ENCODE assay signal across 1 cellular context in genomic region chr12:26744697-26745440, GRCh38.
TF ChIP-seq lines count a peak whose summit lies in the region.

No MANE protein-coding gene starts in this region.

TF ChIP-seq in HepG2, 621 proteins besides CTCF, POLR2A, EP300 and RAD21 (continued from another document and continues in another):
- TF ChIP-seq TOE1 (CRISPR knock-in tag; IDR thresholded peaks at IDR 0.05), result peak; percentile 81; the same call in 1 of the 2 replicates
- TF ChIP-seq RNF219 (CRISPR knock-in tag; IDR thresholded peaks at IDR 0.05), result no peak
- peak; percentile 69; the same call in 1 of the 2 replicates for TF ChIP-seq MEIS1 (CRISPR knock-in tag; IDR thresholded peaks at IDR 0.05; ENCODE audit: borderline replicate concordance)
- 0 out of 2 replicates have a peak, but pooled peaks have one; percentile 76 for TF ChIP-seq ZNF800 (CRISPR knock-in tag; IDR thresholded peaks at IDR 0.05)
- peak; percentile 94 for TF ChIP-seq TBX2 (CRISPR knock-in tag; IDR thresholded peaks at IDR 0.05; ENCODE audit: borderline replicate concordance)
- peak; percentile 76 for TF ChIP-seq ZNF792 (CRISPR knock-in tag; IDR thresholded peaks at IDR 0.05)
- TF ChIP-seq GATAD2A (CRISPR knock-in tag; IDR thresholded peaks at IDR 0.05), result peak; percentile 98
- TF ChIP-seq ZFX (CRISPR knock-in tag; IDR thresholded peaks at IDR 0.05; ENCODE audit: low read depth), result no peak
- peak; percentile 93 for TF ChIP-seq CBFB (CRISPR knock-in tag; IDR thresholded peaks at IDR 0.05)
- peak; percentile 33; the same call in 1 of the 2 replicates for TF ChIP-seq GZF1 (CRISPR knock-in tag; IDR thresholded peaks at IDR 0.05)
- TF ChIP-seq MAX (IDR thresholded peaks at IDR 0.05), result peak; percentile 61; the same call in 1 of the 2 replicates
- TF ChIP-seq RARA (CRISPR knock-in tag; IDR thresholded peaks at IDR 0.05), result peak; percentile 97
- peak; percentile 46; the same call in 1 of the 3 replicates for TF ChIP-seq MXI1 (IDR thresholded peaks at IDR 0.05; ENCODE audit: borderline replicate concordance, low read depth, low read length)
- TF ChIP-seq, protein P1, sequence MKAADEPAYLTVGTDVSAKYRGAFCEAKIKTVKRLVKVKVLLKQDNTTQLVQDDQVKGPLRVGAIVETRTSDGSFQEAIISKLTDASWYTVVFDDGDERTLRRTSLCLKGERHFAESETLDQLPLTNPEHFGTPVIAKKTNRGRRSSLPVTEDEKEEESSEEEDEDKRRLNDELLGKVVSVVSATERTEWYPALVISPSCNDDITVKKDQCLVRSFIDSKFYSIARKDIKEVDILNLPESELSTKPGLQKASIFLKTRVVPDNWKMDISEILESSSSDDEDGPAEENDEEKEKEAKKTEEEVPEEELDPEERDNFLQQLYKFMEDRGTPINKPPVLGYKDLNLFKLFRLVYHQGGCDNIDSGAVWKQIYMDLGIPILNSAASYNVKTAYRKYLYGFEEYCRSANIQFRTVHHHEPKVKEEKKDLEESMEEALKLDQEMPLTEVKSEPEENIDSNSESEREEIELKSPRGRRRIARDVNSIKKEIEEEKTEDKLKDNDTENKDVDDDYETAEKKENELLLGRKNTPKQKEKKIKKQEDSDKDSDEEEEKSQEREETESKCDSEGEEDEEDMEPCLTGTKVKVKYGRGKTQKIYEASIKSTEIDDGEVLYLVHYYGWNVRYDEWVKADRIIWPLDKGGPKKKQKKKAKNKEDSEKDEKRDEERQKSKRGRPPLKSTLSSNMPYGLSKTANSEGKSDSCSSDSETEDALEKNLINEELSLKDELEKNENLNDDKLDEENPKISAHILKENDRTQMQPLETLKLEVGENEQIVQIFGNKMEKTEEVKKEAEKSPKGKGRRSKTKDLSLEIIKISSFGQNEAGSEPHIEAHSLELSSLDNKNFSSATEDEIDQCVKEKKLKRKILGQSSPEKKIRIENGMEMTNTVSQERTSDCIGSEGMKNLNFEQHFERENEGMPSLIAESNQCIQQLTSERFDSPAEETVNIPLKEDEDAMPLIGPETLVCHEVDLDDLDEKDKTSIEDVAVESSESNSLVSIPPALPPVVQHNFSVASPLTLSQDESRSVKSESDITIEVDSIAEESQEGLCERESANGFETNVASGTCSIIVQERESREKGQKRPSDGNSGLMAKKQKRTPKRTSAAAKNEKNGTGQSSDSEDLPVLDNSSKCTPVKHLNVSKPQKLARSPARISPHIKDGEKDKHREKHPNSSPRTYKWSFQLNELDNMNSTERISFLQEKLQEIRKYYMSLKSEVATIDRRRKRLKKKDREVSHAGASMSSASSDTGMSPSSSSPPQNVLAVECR (CRISPR knock-in tag; IDR thresholded peaks at IDR 0.05; ENCODE audit: borderline replicate concordance), result peak; percentile 25; the same call in 1 of the 2 replicates
- TF ChIP-seq, protein P2, sequence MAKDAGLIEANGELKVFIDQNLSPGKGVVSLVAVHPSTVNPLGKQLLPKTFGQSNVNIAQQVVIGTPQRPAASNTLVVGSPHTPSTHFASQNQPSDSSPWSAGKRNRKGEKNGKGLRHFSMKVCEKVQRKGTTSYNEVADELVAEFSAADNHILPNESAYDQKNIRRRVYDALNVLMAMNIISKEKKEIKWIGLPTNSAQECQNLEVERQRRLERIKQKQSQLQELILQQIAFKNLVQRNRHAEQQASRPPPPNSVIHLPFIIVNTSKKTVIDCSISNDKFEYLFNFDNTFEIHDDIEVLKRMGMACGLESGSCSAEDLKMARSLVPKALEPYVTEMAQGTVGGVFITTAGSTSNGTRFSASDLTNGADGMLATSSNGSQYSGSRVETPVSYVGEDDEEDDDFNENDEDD (CRISPR knock-in tag; IDR thresholded peaks at IDR 0.05; ENCODE audit: borderline replicate concordance), result peak; percentile 34; the same call in 1 of the 2 replicates
- TF ChIP-seq THAP8 (CRISPR knock-in tag; IDR thresholded peaks at IDR 0.05; ENCODE audit: borderline replicate concordance), result no peak
- peak; percentile 43; the same call in 1 of the 2 replicates for TF ChIP-seq SNAI1 (CRISPR knock-in tag; IDR thresholded peaks at IDR 0.05; ENCODE audit: borderline replicate concordance)
- no peak for TF ChIP-seq HOXA7 (CRISPR knock-in tag; IDR thresholded peaks at IDR 0.05)
- TF ChIP-seq RFXAP (CRISPR knock-in tag; IDR thresholded peaks at IDR 0.05; ENCODE audit: borderline replicate concordance), result peak; percentile 77; the same call in 1 of the 2 replicates
- TF ChIP-seq, protein P3, sequence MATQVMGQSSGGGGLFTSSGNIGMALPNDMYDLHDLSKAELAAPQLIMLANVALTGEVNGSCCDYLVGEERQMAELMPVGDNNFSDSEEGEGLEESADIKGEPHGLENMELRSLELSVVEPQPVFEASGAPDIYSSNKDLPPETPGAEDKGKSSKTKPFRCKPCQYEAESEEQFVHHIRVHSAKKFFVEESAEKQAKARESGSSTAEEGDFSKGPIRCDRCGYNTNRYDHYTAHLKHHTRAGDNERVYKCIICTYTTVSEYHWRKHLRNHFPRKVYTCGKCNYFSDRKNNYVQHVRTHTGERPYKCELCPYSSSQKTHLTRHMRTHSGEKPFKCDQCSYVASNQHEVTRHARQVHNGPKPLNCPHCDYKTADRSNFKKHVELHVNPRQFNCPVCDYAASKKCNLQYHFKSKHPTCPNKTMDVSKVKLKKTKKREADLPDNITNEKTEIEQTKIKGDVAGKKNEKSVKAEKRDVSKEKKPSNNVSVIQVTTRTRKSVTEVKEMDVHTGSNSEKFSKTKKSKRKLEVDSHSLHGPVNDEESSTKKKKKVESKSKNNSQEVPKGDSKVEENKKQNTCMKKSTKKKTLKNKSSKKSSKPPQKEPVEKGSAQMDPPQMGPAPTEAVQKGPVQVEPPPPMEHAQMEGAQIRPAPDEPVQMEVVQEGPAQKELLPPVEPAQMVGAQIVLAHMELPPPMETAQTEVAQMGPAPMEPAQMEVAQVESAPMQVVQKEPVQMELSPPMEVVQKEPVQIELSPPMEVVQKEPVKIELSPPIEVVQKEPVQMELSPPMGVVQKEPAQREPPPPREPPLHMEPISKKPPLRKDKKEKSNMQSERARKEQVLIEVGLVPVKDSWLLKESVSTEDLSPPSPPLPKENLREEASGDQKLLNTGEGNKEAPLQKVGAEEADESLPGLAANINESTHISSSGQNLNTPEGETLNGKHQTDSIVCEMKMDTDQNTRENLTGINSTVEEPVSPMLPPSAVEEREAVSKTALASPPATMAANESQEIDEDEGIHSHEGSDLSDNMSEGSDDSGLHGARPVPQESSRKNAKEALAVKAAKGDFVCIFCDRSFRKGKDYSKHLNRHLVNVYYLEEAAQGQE (IDR thresholded peaks at IDR 0.05; ENCODE audit: borderline replicate concordance in 1 of 2, low read depth in 1 of 2, low read length in 2 of 2), result peak in 1 of 2 experiments; percentile 76; a peak in 2 of 4 replicates
- TF ChIP-seq, protein P4, sequence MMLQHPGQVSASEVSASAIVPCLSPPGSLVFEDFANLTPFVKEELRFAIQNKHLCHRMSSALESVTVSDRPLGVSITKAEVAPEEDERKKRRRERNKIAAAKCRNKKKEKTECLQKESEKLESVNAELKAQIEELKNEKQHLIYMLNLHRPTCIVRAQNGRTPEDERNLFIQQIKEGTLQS (CRISPR knock-in tag; IDR thresholded peaks at IDR 0.05), result peak; percentile 42; the same call in 1 of the 2 replicates
- no peak for TF ChIP-seq MTA3 (CRISPR knock-in tag; IDR thresholded peaks at IDR 0.05)
- TF ChIP-seq SPEN (CRISPR knock-in tag; IDR thresholded peaks at IDR 0.05; ENCODE audit: low read depth), result peak; percentile 48; the same call in 1 of the 2 replicates
- peak; percentile 98 for TF ChIP-seq PITX1 (CRISPR knock-in tag; IDR thresholded peaks at IDR 0.05)
- peak; percentile 31; the same call in 1 of the 2 replicates for TF ChIP-seq MYC (CRISPR knock-in tag; IDR thresholded peaks at IDR 0.05; ENCODE audit: borderline replicate concordance)
- peak; percentile 62 for TF ChIP-seq THAP11 (CRISPR knock-in tag; IDR thresholded peaks at IDR 0.05)
- peak; percentile 85; the same call in 1 of the 2 replicates for TF ChIP-seq HOXD1 (CRISPR knock-in tag; IDR thresholded peaks at IDR 0.05)
- TF ChIP-seq ERF (CRISPR knock-in tag; IDR thresholded peaks at IDR 0.05), result peak; percentile 83; the same call in 1 of the 2 replicates
- 0 out of 2 replicates have a peak, but pooled peaks have one; percentile 41 for TF ChIP-seq ZFP90 (CRISPR knock-in tag; IDR thresholded peaks at IDR 0.05; ENCODE audit: borderline replicate concordance)
- TF ChIP-seq HMGA1 (CRISPR knock-in tag; conservative IDR thresholded peaks at IDR 0.05), result no peak
- peak; percentile 25; the same call in 1 of the 2 replicates for TF ChIP-seq ELF1 (CRISPR knock-in tag; IDR thresholded peaks at IDR 0.05)
- TF ChIP-seq ZNF282 (IDR thresholded peaks at IDR 0.05; ENCODE audit: partially characterized antibody), result no peak
- peak; percentile 88 for TF ChIP-seq CBX5 (CRISPR knock-in tag; IDR thresholded peaks at IDR 0.05; ENCODE audit: borderline replicate concordance)
- TF ChIP-seq KDM4B (CRISPR knock-in tag; IDR thresholded peaks at IDR 0.05), result peak; percentile 68; the same call in 1 of the 2 replicates
- TF ChIP-seq ZFP36L1 (CRISPR knock-in tag; IDR thresholded peaks at IDR 0.05), result 0 out of 2 replicates have a peak, but pooled peaks have one; percentile 51
- peak; percentile 97 for TF ChIP-seq FOXJ3 (CRISPR knock-in tag; IDR thresholded peaks at IDR 0.05; ENCODE audit: borderline replicate concordance)
- TF ChIP-seq ASH2L (IDR thresholded peaks at IDR 0.05; ENCODE audit: insufficient read length, low read depth, low read length), result peak; percentile 77
- no peak for TF ChIP-seq NFRKB (IDR thresholded peaks at IDR 0.05)
- TF ChIP-seq GATA4 (IDR thresholded peaks at IDR 0.05; ENCODE audit: borderline replicate concordance, low read depth), result peak; percentile 96
- no peak for TF ChIP-seq ZNF207 (IDR thresholded peaks at IDR 0.05; ENCODE audit: borderline replicate concordance)
- no peak for TF ChIP-seq AHR (CRISPR knock-in tag; IDR thresholded peaks at IDR 0.05)
- peak; percentile 96 for TF ChIP-seq FOXK1 (CRISPR knock-in tag; IDR thresholded peaks at IDR 0.05; ENCODE audit: borderline replicate concordance, low read depth)
- TF ChIP-seq HNRNPL (IDR thresholded peaks at IDR 0.05; ENCODE audit: low read depth, low read length), result no peak
- TF ChIP-seq, protein P5, sequence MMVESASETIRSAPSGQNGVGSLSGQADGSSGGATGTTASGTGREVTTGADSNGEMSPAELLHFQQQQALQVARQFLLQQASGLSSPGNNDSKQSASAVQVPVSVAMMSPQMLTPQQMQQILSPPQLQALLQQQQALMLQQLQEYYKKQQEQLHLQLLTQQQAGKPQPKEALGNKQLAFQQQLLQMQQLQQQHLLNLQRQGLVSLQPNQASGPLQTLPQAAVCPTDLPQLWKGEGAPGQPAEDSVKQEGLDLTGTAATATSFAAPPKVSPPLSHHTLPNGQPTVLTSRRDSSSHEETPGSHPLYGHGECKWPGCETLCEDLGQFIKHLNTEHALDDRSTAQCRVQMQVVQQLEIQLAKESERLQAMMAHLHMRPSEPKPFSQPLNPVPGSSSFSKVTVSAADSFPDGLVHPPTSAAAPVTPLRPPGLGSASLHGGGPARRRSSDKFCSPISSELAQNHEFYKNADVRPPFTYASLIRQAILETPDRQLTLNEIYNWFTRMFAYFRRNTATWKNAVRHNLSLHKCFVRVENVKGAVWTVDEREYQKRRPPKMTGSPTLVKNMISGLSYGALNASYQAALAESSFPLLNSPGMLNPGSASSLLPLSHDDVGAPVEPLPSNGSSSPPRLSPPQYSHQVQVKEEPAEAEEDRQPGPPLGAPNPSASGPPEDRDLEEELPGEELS (CRISPR knock-in tag; IDR thresholded peaks at IDR 0.05), result peak; percentile 95
- peak; percentile 32; the same call in 1 of the 2 replicates for TF ChIP-seq EHMT2 (IDR thresholded peaks at IDR 0.05; ENCODE audit: borderline replicate concordance, low read depth, low read length)
- TF ChIP-seq HMG20A (CRISPR knock-in tag; IDR thresholded peaks at IDR 0.05; ENCODE audit: borderline replicate concordance), result peak; percentile 97
- TF ChIP-seq ZNF615 (CRISPR knock-in tag; IDR thresholded peaks at IDR 0.05; ENCODE audit: borderline replicate concordance), result no peak
- peak; percentile 81 for TF ChIP-seq ZSCAN9 (CRISPR knock-in tag; IDR thresholded peaks at IDR 0.05; ENCODE audit: borderline replicate concordance)
- 0 out of 2 replicates have a peak, but pooled peaks have one; percentile 54 for TF ChIP-seq KMT2A (CRISPR knock-in tag; IDR thresholded peaks at IDR 0.05)
- TF ChIP-seq JUN (CRISPR knock-in tag; IDR thresholded peaks at IDR 0.05), result peak; percentile 95
